8 cellular contexts compared by ENCODE assay signal in genomic region chr15:89893696-89894450, GRCh38.
A peak's percentile ranks its signal among the peaks of the same experiment; 100 is the strongest.
DNase-seq lines count a peak whose midpoint lies in the region; ATAC-seq and TF ChIP-seq lines count a peak whose summit lies in the region.

AP3S2 (minus strand) TSS chr15:89893994; CDS start chr15:89893949, 45 bp downstream.

- no peak for TF ChIP-seq CTCF in AG04449 (IDR thresholded peaks at IDR 0.05; ENCODE audit: insufficient read depth, low read length, missing control alignments)

- ATAC-seq in GM18870 (IDR thresholded peaks at IDR 0.05; ENCODE audit: unreplicated experiment) (peak; percentile 82), HG03135 (IDR thresholded peaks at IDR 0.05; ENCODE audit: unreplicated experiment) (peak; percentile 90)
- peak; percentile 91 for ATAC-seq in central memory CD8-positive, alpha-beta T cell (replicated peaks; ENCODE audit: extremely low read depth, poor library complexity, severe bottlenecking)

- no peaks in the 10 kb centered on the region for H3K9me3 Mint-ChIP-seq in central memory CD8-positive, alpha-beta T cell

- H3K4me3 Mint-ChIP-seq in central memory CD8-positive, alpha-beta T cell = peak within 1 kb of the TSS; percentile 98

- H3K27ac Mint-ChIP-seq in central memory CD8-positive, alpha-beta T cell (ENCODE audit: low read depth) = peak within 1 kb of the TSS; percentile 95

- CTCF ChIA-PET in AG04449 (lab: Yijun Ruan, JAX) = interaction anchor here (1.3 to 12.6 kb wide), 7 partner anchors 19 to 190 kb away, joined by 3 to 339 read pairs (median 7); no protein-coding TSS in a partner anchor

- peaks cover 8% of the 10 kb centered on the region for H3K36me3 Mint-ChIP-seq in central memory CD8-positive, alpha-beta T cell (ENCODE audit: insufficient read depth)

- no peaks in the 10 kb centered on the region for H3K27me3 Mint-ChIP-seq in central memory CD8-positive, alpha-beta T cell

- H3K4me3 ChIP-seq in AG04449 (ENCODE audit: low read depth, low read length) = peak within 1 kb of the TSS; percentile 91

- POLR2A ChIA-PET in AG04449 (lab: Yijun Ruan, JAX) = interaction anchor here (0.6 to 1.7 kb wide), 13 partner anchors 10 to 231 kb away, joined by 3 to 7 read pairs (median 4); partner anchors contain the start of gene ARPIN

- peaks cover 27% of the 10 kb centered on the region for H3K4me1 Mint-ChIP-seq in central memory CD8-positive, alpha-beta T cell

- DNase-seq in AG04449 (ENCODE audit: low read depth, low spot score) = peak; percentile 62
- DNase-seq in NCI-H2227 treated with DMSO at 0.1 percent for 48 hours (lab: John Stamatoyannopoulos, UW) = peak; percentile 89
- peak; percentile 70 to 81 (median 78) for DNase-seq in activated CD4-positive, CD25-positive, alpha-beta regulatory T cell (lab: John Stamatoyannopoulos, UW)
- peak; percentile 81 to 82 for DNase-seq in central memory CD8-positive, alpha-beta T cell (ENCODE audit: low spot score in 2 of 2)
- peak; percentile 98 for DNase-seq in islet precursor cell
- peak; percentile 87 to 90 (median 87) for DNase-seq in stimulated activated CD4-positive, alpha-beta T cell treated with anti-CD3 and anti-CD28 coated beads, Interleukin-12 subunit alpha, Interleukin-12 subunit beta, amount 100 ng/mL, for 48 hours (ENCODE audit: low read depth in 2 of 3, low spot score in 1 of 3)

Comparison
In these comparisons a context has a peak if more than half of its experiments do, and no peak if none do; other contexts are left out.
1. Peak in every context shown above with its lines: DNase-seq, ATAC-seq and H3K4me3 ChIP-seq.